Comparison of ENCODE assay signal across 1 cellular context in genomic region chr17:48726916-48727286, GRCh38.
TF ChIP-seq lines count a peak whose summit lies in the region.

No MANE protein-coding gene starts in this region.

TF ChIP-seq in endothelial cell of umbilical vein, 7 proteins besides CTCF, POLR2A, EP300 and RAD21:
- peak; percentile 46 for TF ChIP-seq EZH2 (IDR thresholded peaks at IDR 0.05; ENCODE audit: borderline replicate concordance, low read depth, low read length, severe bottlenecking)
- TF ChIP-seq FOS (IDR thresholded peaks at IDR 0.05; ENCODE audit: borderline replicate concordance, insufficient read depth, low read length): no peak
- no peak for TF ChIP-seq MYC (IDR thresholded peaks at IDR 0.05; ENCODE audit: low read depth, low read length)
